Comparison of ENCODE assay signal across 1 cellular context in the genomic region with DNA sequence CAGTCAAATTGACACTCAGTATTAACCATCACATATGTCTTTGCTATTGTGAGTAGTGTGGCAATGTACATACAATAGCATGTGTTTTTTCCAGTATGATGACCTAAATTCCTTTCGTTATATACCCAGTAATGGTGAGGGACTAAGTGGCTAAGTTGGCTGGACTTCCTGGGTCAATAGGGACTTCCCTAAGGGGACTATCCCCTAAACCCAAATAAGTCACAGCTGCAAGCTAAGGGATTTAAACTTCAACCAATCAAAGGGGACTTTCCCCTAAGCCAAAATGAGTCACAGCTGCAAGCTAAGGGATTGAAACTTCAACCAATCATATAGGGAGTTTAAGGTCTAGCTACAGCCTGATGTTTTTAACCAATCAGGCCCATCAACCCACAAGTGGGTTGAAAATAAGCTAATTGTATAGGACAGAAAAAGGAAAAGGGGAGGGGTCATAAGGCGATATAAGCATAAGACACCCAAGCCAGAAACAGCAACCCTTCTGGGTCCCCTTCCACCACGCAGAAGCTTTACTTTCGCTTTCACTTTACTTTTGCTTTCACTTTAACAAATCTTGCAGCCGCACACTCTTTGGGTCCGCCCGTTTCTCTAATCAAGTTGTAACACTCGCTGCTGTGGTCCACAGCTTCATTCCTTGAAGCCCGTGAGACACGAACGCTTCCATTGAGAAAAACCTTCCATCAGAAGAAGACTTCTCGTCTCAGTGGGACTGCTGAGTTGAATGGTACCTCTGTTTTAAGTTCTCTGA.
A peak's percentile ranks its signal among the peaks of the same experiment; 100 is the strongest.
TF ChIP-seq lines count a peak whose summit lies in the region.

No MANE protein-coding gene starts in this region.

TF ChIP-seq in GM12878, 131 proteins besides CTCF, POLR2A, EP300 and RAD21 (continued from another document):
- TF ChIP-seq BRCA1 (IDR thresholded peaks at IDR 0.05; ENCODE audit: low read depth, low read length) = no peak
- TF ChIP-seq, protein P1, sequence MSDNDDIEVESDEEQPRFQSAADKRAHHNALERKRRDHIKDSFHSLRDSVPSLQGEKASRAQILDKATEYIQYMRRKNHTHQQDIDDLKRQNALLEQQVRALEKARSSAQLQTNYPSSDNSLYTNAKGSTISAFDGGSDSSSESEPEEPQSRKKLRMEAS (IDR thresholded peaks at IDR 0.05; ENCODE audit: low read depth, low read length) = no peak
- TF ChIP-seq ZNF274 (IDR thresholded peaks at IDR 0.05; ENCODE audit: insufficient read depth, insufficient read length) = no peak
- no peak for TF ChIP-seq CEBPB (IDR thresholded peaks at IDR 0.05; ENCODE audit: borderline replicate concordance in 1 of 2, low read depth in 2 of 2, low read length in 2 of 2)
- TF ChIP-seq, protein P2, sequence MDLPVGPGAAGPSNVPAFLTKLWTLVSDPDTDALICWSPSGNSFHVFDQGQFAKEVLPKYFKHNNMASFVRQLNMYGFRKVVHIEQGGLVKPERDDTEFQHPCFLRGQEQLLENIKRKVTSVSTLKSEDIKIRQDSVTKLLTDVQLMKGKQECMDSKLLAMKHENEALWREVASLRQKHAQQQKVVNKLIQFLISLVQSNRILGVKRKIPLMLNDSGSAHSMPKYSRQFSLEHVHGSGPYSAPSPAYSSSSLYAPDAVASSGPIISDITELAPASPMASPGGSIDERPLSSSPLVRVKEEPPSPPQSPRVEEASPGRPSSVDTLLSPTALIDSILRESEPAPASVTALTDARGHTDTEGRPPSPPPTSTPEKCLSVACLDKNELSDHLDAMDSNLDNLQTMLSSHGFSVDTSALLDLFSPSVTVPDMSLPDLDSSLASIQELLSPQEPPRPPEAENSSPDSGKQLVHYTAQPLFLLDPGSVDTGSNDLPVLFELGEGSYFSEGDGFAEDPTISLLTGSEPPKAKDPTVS (IDR thresholded peaks at IDR 0.05; ENCODE audit: low read depth, low read length) = no peak
- TF ChIP-seq, protein P3, sequence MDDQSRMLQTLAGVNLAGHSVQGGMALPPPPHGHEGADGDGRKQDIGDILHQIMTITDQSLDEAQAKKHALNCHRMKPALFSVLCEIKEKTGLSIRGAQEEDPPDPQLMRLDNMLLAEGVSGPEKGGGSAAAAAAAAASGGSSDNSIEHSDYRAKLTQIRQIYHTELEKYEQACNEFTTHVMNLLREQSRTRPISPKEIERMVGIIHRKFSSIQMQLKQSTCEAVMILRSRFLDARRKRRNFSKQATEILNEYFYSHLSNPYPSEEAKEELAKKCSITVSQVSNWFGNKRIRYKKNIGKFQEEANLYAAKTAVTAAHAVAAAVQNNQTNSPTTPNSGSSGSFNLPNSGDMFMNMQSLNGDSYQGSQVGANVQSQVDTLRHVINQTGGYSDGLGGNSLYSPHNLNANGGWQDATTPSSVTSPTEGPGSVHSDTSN (IDR thresholded peaks at IDR 0.05; ENCODE audit: insufficient replicate concordance, low read depth, low read length) = no peak
- TF ChIP-seq HDAC6 (IDR thresholded peaks at IDR 0.05; ENCODE audit: unreplicated experiment) = no peak
- no peak for TF ChIP-seq POLR2AphosphoS5 (IDR thresholded peaks at IDR 0.05; ENCODE audit: low read length)
- TF ChIP-seq NBN (IDR thresholded peaks at IDR 0.05) = peak; percentile 57; the same call in 1 of the 2 replicates
- no peak for TF ChIP-seq IKZF2 (IDR thresholded peaks at IDR 0.05)
- no peak for TF ChIP-seq SMAD5 (IDR thresholded peaks at IDR 0.05; ENCODE audit: low read depth)
- 0 out of 2 replicates have a peak, but pooled peaks have one; percentile 44 for TF ChIP-seq RB1 (IDR thresholded peaks at IDR 0.05; ENCODE audit: borderline replicate concordance)
